Comparison of ENCODE assay signal across 9 cellular contexts in the genomic region with DNA sequence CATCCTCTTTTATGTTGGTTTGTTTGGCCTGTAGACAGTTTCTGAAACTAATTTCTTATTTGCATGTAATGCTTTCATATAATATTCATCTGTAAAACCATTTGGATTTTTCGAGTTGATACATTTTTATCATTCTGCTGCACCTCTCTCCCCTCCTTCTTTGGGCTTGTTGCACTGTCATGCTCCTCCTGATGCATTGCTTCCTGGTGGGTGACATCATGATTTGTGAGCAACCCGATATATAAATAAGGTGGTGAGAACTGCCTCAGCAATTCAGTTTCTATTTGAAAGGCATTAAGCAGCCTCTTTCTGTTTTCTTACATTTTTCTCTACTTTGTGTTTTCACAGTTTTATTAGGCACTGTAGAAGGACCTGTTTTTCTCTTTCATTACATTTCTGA.
DNase-seq lines count a peak whose midpoint lies in the region; ATAC-seq and TF ChIP-seq lines count a peak whose summit lies in the region.
"Had no signal": no experiment of that assay in that cellular context is flagged by ENCODE, and none has a peak within 500 bp of the region (broad histone marks: within the 10 kb centered on the region; RNA-seq: fewer than 3 reads in every experiment).

No MANE protein-coding gene starts in this region.

- CTCF ChIA-PET in CD4-positive, alpha-beta T cell (lab: Charles Lee) = no interaction called here

- DNase-seq in ACHN (peak; percentile 61), astrocyte of the hippocampus (ENCODE audit: low read depth, low spot score) (peak; percentile 35), NCI-H1105 (lab: John Stamatoyannopoulos, UW) (no peak)
- DNase-seq in CD4-positive, alpha-beta T cell = no peak
- DNase-seq in stimulated activated naive CD4-positive, alpha-beta T cell treated with Interleukin-2 at 50 U/mL for 16 hours (lab: John Stamatoyannopoulos, UW) = no peak
- DNase-seq: transverse colon had no signal

- H3K9me3 ChIP-seq in CD4-positive, alpha-beta T cell (ENCODE audit: control insufficient read depth, low read length) = no peaks in the 10 kb centered on the region
- H3K9me3 ChIP-seq: transverse colon had no signal

- H3K27me3 Mint-ChIP-seq in CD4-positive, alpha-beta T cell = no peaks in the 10 kb centered on the region

- no peak overlapping the region for H3K4me3 Mint-ChIP-seq in CD4-positive, alpha-beta T cell

- no peaks in the 10 kb centered on the region for H3K36me3 Mint-ChIP-seq in CD4-positive, alpha-beta T cell (ENCODE audit: low read depth)

- TF ChIP-seq CTCF in CD4-positive, alpha-beta T cell (IDR thresholded peaks at IDR 0.05) = no peak

- H3K27ac Mint-ChIP-seq in CD4-positive, alpha-beta T cell = no peak overlapping the region

- peak; percentile 42 for ATAC-seq in GM18868 (IDR thresholded peaks at IDR 0.05; ENCODE audit: unreplicated experiment)
- ATAC-seq in HG03175 (IDR thresholded peaks at IDR 0.05; ENCODE audit: unreplicated experiment) = peak; percentile 41
- no peak for ATAC-seq in CD4-positive, alpha-beta T cell (ENCODE audit: poor library complexity)
- ATAC-seq in GM19397 (IDR thresholded peaks at IDR 0.05; ENCODE audit: unreplicated experiment) = no peak

- intact Hi-C loops in CD4-positive, alpha-beta T cell (cut with DNase I, micrococcal nuclease) = no loop called here

- H3K27me3 ChIP-seq in CD4-positive, alpha-beta T cell (ENCODE audit: control insufficient read depth, insufficient read depth, low read length) = no peaks in the 10 kb centered on the region
- H3K27me3 ChIP-seq: transverse colon had no signal

- POLR2A ChIA-PET in CD4-positive, alpha-beta T cell (lab: Charles Lee) = no interaction called here

- peaks cover 26% of the 10 kb centered on the region for H3K4me1 Mint-ChIP-seq in CD4-positive, alpha-beta T cell (ENCODE audit: low read depth)

- in situ Hi-C loops in ACHN (cut with HindIII; ENCODE audit: low pct_ligation_motif_present, low pct_unique_long_range_greater_than_20kb, low sequenced_read_pairs) = no loop called here

- no peak overlapping the region for H3K27ac ChIP-seq in CD4-positive, alpha-beta T cell (ENCODE audit: low read depth, low read length)
- H3K27ac ChIP-seq: transverse colon had no signal

- H3K9me3 Mint-ChIP-seq in CD4-positive, alpha-beta T cell = no peaks in the 10 kb centered on the region

Comparison
In these comparisons a context has a peak if more than half of its experiments do, and no peak if none do; other contexts are left out.
1. DNase-seq: peak in ACHN (single experiment) and astrocyte of the hippocampus (single experiment); none in NCI-H1105 (single experiment), CD4-positive, alpha-beta T cell (0 of 10) and stimulated activated naive CD4-positive, alpha-beta T cell treated with Interleukin-2 at 50 U/mL for 16 hours (single experiment).
2. ATAC-seq: peak in GM18868 (single experiment) and HG03175 (single experiment); none in CD4-positive, alpha-beta T cell (single experiment) and GM19397 (single experiment).